In the genomic region with DNA sequence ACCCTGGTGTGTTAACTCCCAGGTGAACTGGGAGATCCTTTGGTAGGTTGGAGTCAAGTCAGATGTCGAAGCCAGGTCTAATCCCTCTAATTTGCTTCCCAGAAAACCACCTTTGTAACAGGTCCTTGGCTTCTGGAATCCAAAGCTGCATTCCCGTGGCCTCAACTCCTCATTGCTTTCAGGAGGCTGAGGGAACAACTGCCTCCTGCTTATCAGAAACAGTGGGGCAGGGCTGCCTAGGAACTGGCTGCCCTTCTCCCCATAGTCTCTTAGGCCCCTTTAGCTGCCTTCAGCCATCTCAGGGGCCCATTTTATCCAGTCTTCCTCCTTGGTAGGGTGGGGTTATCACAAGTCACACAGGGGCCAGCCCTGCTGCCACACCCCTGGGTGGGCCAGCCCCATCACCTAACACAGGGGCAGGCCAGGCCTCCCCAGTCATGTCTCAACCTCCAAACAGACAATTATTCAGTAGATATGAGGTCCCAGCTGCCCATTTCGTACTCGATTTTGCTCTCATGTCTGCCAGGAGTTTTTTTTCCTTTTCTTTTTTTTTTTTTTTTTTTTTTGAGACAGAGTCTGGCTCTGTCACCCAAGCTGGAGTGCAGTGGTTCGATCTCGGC, we compare ENCODE assay signal across 1 cellular context.
TF ChIP-seq lines count a peak whose summit lies in the region.

No MANE protein-coding gene starts in this region.

TF ChIP-seq in IMR-90, 13 proteins besides CTCF, POLR2A, EP300 and RAD21:
- TF ChIP-seq RCOR1 (IDR thresholded peaks at IDR 0.05; ENCODE audit: insufficient replicate concordance, low read length) (no peak), NFE2L2 (IDR thresholded peaks at IDR 0.05; ENCODE audit: low read depth, low read length) (no peak), CEBPB (IDR thresholded peaks at IDR 0.05; ENCODE audit: low read depth, low read length) (no peak), MAZ (IDR thresholded peaks at IDR 0.05; ENCODE audit: borderline replicate concordance, low read depth, low read length) (no peak), BHLHE40 (IDR thresholded peaks at IDR 0.05; ENCODE audit: low read depth, low read length) (no peak), RFX5 (IDR thresholded peaks at IDR 0.05; ENCODE audit: low read depth, low read length) (no peak), SMC3 (IDR thresholded peaks at IDR 0.05; ENCODE audit: low read depth, low read length) (no peak), MAFK (IDR thresholded peaks at IDR 0.05; ENCODE audit: low read depth, low read length) (no peak), FOS (IDR thresholded peaks at IDR 0.05; ENCODE audit: low read depth, low read length) (no peak), CHD1 (IDR thresholded peaks at IDR 0.05; ENCODE audit: low read depth, low read length) (no peak), MXI1 (IDR thresholded peaks at IDR 0.05; ENCODE audit: borderline replicate concordance, low read depth, low read length) (no peak)
- TF ChIP-seq, protein P1, sequence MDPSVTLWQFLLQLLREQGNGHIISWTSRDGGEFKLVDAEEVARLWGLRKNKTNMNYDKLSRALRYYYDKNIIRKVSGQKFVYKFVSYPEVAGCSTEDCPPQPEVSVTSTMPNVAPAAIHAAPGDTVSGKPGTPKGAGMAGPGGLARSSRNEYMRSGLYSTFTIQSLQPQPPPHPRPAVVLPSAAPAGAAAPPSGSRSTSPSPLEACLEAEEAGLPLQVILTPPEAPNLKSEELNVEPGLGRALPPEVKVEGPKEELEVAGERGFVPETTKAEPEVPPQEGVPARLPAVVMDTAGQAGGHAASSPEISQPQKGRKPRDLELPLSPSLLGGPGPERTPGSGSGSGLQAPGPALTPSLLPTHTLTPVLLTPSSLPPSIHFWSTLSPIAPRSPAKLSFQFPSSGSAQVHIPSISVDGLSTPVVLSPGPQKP (IDR thresholded peaks at IDR 0.05; ENCODE audit: borderline replicate concordance, low read depth, low read length), result no peak
- TF ChIP-seq, protein P2, sequence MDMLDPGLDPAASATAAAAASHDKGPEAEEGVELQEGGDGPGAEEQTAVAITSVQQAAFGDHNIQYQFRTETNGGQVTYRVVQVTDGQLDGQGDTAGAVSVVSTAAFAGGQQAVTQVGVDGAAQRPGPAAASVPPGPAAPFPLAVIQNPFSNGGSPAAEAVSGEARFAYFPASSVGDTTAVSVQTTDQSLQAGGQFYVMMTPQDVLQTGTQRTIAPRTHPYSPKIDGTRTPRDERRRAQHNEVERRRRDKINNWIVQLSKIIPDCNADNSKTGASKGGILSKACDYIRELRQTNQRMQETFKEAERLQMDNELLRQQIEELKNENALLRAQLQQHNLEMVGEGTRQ (IDR thresholded peaks at IDR 0.05; ENCODE audit: low read depth, low read length), result no peak
TF ChIP-seq in IMR-90: peak in this region for 0.
